Comparison of ENCODE assay signal across 30 cellular contexts in genomic region chr4:62434921-62435320, GRCh38.
"Had no signal": no experiment of that assay in that cellular context is flagged by ENCODE, and none has a peak within 500 bp of the region (broad histone marks: within the 10 kb centered on the region; RNA-seq: fewer than 3 reads in every experiment).

No MANE protein-coding gene starts in this region.

- FAIRE-seq: colon, endometrium, endothelial cell of umbilical vein, frontal cortex had no signal

- H3K79me2 ChIP-seq: hepatocyte had no signal

- ATAC-seq: effector memory CD8-positive, alpha-beta T cell; esophagus mucosa; foreskin keratinocyte; gastrocnemius medialis; gastroesophageal sphincter; heart left ventricle; heart right ventricle had no signal

- H3K27me3 Mint-ChIP-seq: dendritic cell treated with granulocyte-macrophage colony-stimulating factor and Interleukin-4, amounts not matched to agents 40 ng/mL and 50 ng/mL, for 4 days; effector memory CD8-positive, alpha-beta T cell had no signal

- H3K4me2 ChIP-seq: hepatocyte had no signal

- H2AFZ ChIP-seq: hepatocyte had no signal

- H3K4me3 ChIP-seq: colonic mucosa, coronary artery, dorsolateral prefrontal cortex, esophagus muscularis mucosa, esophagus squamous epithelium, gastrocnemius medialis, gastroesophageal sphincter, heart left ventricle, heart right ventricle, hepatocyte had no signal

- H3K4me1 Mint-ChIP-seq: endodermal cell had no signal

- H3K4me3 Mint-ChIP-seq: dendritic cell treated with granulocyte-macrophage colony-stimulating factor and Interleukin-4, amounts not matched to agents 40 ng/mL and 50 ng/mL, for 4 days; effector memory CD8-positive, alpha-beta T cell; endodermal cell had no signal

- H3K36me3 ChIP-seq: colonic mucosa, esophagus muscularis mucosa, esophagus squamous epithelium, gastrocnemius medialis, gastroesophageal sphincter, heart left ventricle, heart right ventricle had no signal

- H3K4me1 ChIP-seq: colonic mucosa, esophagus muscularis mucosa, esophagus squamous epithelium, foreskin keratinocyte, gastrocnemius medialis, gastroesophageal sphincter, heart left ventricle, heart right ventricle had no signal

- H3K27ac Mint-ChIP-seq: dendritic cell treated with granulocyte-macrophage colony-stimulating factor and Interleukin-4, amounts not matched to agents 40 ng/mL and 50 ng/mL, for 4 days; effector memory CD8-positive, alpha-beta T cell; endodermal cell had no signal

- H3K9me3 ChIP-seq: colonic mucosa, esophagus squamous epithelium, gastrocnemius medialis, gastroesophageal sphincter had no signal

- H3K27me3 ChIP-seq: colonic mucosa, dorsolateral prefrontal cortex, esophagus muscularis mucosa, esophagus squamous epithelium, foreskin keratinocyte, gastrocnemius medialis, gastroesophageal sphincter, heart left ventricle, heart right ventricle, hepatocyte had no signal

- DNase-seq: colonic mucosa; cortex of kidney; dermis blood vessel endothelial cell; dorsolateral prefrontal cortex; effector CD4-positive, alpha-beta T cell; effector CD8-positive, alpha-beta T cell; effector memory CD4-positive, alpha-beta T cell; effector memory CD8-positive, alpha-beta T cell; endodermal cell; erythroblast; esophagus squamous epithelium; foreskin fibroblast; foreskin keratinocyte; foreskin melanocyte; gastrocnemius medialis; glutamatergic neuron; head of caudate nucleus; heart left ventricle; heart right ventricle had no signal

- H3K27ac ChIP-seq: colonic mucosa, coronary artery, dorsolateral prefrontal cortex, epithelial cell of prostate, esophagus muscularis mucosa, esophagus squamous epithelium, foreskin keratinocyte, gastrocnemius medialis, gastroesophageal sphincter, heart left ventricle, heart right ventricle, hepatocyte had no signal
